25 cellular contexts compared by ENCODE assay signal in the genomic region with DNA sequence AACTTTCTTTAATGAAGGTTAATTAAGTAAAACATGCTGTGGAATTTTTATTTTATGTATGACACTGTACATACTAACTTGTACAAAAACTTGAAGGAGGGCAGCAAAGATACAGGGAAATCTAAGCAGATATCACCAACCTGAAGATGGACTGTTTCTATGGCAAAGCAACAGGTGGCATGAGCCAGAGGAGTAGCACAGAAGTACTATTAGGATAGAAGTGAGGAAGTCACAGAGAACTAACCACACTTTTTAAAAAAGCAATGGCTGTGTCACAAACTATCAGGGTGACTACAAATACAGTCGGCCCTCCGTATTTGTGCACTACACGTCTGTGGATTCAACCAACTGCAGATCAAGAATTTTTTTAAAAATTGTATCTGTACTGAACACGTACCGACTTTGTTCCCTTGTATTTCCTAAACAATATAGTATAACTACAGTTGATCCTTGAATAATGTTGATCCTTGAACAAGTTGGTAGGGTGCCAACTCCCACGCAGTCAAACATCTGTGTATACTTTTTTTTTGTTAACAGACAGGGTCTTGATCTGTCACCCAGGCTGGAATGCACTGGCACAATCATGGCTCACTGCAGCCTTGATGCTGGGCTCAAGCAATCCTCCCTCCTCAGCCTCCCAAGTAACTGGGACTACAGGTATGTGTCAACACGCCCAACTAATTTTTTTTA.
DNase-seq lines count a peak whose midpoint lies in the region; ATAC-seq, FAIRE-seq and TF ChIP-seq lines count a peak whose summit lies in the region.
"Had no signal": no experiment of that assay in that cellular context is flagged by ENCODE, and none has a peak within 500 bp of the region (broad histone marks: within the 10 kb centered on the region; RNA-seq: fewer than 3 reads in every experiment).

No MANE protein-coding gene starts in this region.

- H3K9me3 ChIP-seq in BLaER1 (0 out of 2 replicates have a peak, but pooled peaks cover 3% of the 10 kb centered on the region), neutrophil (no peaks in the 10 kb centered on the region), kidney (ENCODE audit: control insufficient read depth in 1 of 2, low read length in 2 of 2) (no peaks in the 10 kb centered on the region), ascending aorta (no peaks in the 10 kb centered on the region)
- H3K9me3 ChIP-seq: adrenal gland, breast epithelium, sigmoid colon, suprapubic skin, uterus had no signal

- no peak for FAIRE-seq in kidney (lab: Jason Lieb, UNC)
- FAIRE-seq: keratinocyte had no signal

- in situ Hi-C loops in KBM-7 (cut with MboI; ENCODE audit: low pct_unique_long_range_greater_than_20kb, low sequenced_read_pairs): no loop called here
- in situ Hi-C loops in GM13977 (cut with MboI; ENCODE audit: low pct_unique_long_range_greater_than_20kb, low sequenced_read_pairs, unreplicated experiment): no loop called here

- intact Hi-C loops in kidney (cut with DNase I) (no loop called here), ascending aorta (cut with DNase I) (no loop called here)

- peak; percentile 27 for DNase-seq in KBM-7
- DNase-seq in choroid plexus epithelial cell (ENCODE audit: low read depth): peak; percentile 35
- no peak for DNase-seq in kidney
- no peak for DNase-seq in ascending aorta (ENCODE audit: low spot score in 2 of 2)
- DNase-seq in GM13977 (ENCODE audit: low spot score): no peak
- DNase-seq: activated CD4-positive, alpha-beta T cell treated with anti-CD3 and anti-CD28 coated beads for 1 hour; activated CD8-positive, alpha-beta memory T cell treated with anti-CD3 and anti-CD28 coated beads for 24 hours; activated naive CD4-positive, alpha-beta T cell; activated T-cell treated with anti-CD3 and anti-CD28 coated beads, Interleukin-2, amount 50 U/mL, for 24 hours; adrenal gland; CD4-positive, CD25-positive, alpha-beta regulatory T cell; foreskin melanocyte; hypothalamus; mammary epithelial cell; NCI-H2227 treated with DMSO at 0.1 percent for 48 hours; sigmoid colon; T-cell; uterus had no signal

- H3K4me3 ChIP-seq in BLaER1: no peak overlapping the region
- no peak overlapping the region for H3K4me3 ChIP-seq in choroid plexus epithelial cell (ENCODE audit: low read depth, low read length)
- no peak overlapping the region for H3K4me3 ChIP-seq in neutrophil (ENCODE audit: low read depth in 1 of 2, low read length in 1 of 2)
- H3K4me3 ChIP-seq in kidney (ENCODE audit: low read length in 2 of 2): no peak overlapping the region
- H3K4me3 ChIP-seq in ascending aorta: no peak overlapping the region
- H3K4me3 ChIP-seq: adrenal gland, breast epithelium, sigmoid colon, suprapubic skin, uterus had no signal

- H3K36me3 ChIP-seq in BLaER1: peaks cover 58% of the 10 kb centered on the region
- no peaks in the 10 kb centered on the region for H3K36me3 ChIP-seq in neutrophil
- H3K36me3 ChIP-seq in kidney (ENCODE audit: control insufficient read depth in 1 of 2, insufficient read depth in 2 of 2, low read length in 2 of 2): no peaks in the 10 kb centered on the region
- no peaks in the 10 kb centered on the region for H3K36me3 ChIP-seq in ascending aorta
- H3K36me3 ChIP-seq: adrenal gland, breast epithelium, sigmoid colon, suprapubic skin, uterus had no signal

- H4K20me1 ChIP-seq in BLaER1: peaks cover 32% of the 10 kb centered on the region

- TF ChIP-seq CTCF in choroid plexus epithelial cell (conservative IDR thresholded peaks at IDR 0.05; ENCODE audit: low read depth, low read length) (no peak), neutrophil (IDR thresholded peaks at IDR 0.05) (no peak), kidney (IDR thresholded peaks at IDR 0.05; ENCODE audit: borderline replicate concordance, extremely low read depth, insufficient read depth) (no peak), ascending aorta (IDR thresholded peaks at IDR 0.05) (no peak), GM13977 (IDR thresholded peaks at IDR 0.05; ENCODE audit: extremely low read depth, insufficient read depth, missing control alignments) (no peak)

- H3K4me1 ChIP-seq in BLaER1 (peaks cover 39% of the 10 kb centered on the region), neutrophil (ENCODE audit: control insufficient read depth in 1 of 2, insufficient read depth in 1 of 2, low read depth in 1 of 2, low read length in 1 of 2) (peaks cover 34 to 39% of the 10 kb centered on the region in 2 experiments), kidney (ENCODE audit: control insufficient read depth in 1 of 2, insufficient read depth in 1 of 2, low read depth in 1 of 2, low read length in 2 of 2) (peaks cover 0 to 4% of the 10 kb centered on the region in 2 donors), ascending aorta (peaks cover 0 to 21% of the 10 kb centered on the region in 2 donors)
- H3K4me1 ChIP-seq: breast epithelium, suprapubic skin, uterus had no signal

- H3K9ac ChIP-seq in BLaER1 (no peak overlapping the region), kidney (ENCODE audit: low read length in 2 of 2) (no peak overlapping the region)
- H3K9ac ChIP-seq: KMS-11 had no signal

- H3K4me2 ChIP-seq in BLaER1: peak overlapping the region; percentile 65; the same call in 1 of the 2 replicates
- H3K4me2 ChIP-seq: KMS-11 had no signal

- H3K27me3 ChIP-seq in BLaER1: no peaks in the 10 kb centered on the region
- no peaks in the 10 kb centered on the region for H3K27me3 ChIP-seq in neutrophil
- H3K27me3 ChIP-seq in ascending aorta: no peaks in the 10 kb centered on the region
- H3K27me3 ChIP-seq: adrenal gland, breast epithelium, sigmoid colon, suprapubic skin, uterus had no signal

- no peak for ATAC-seq in GM19023 (IDR thresholded peaks at IDR 0.05; ENCODE audit: unreplicated experiment)
- ATAC-seq: T-cell had no signal

- H3K27ac ChIP-seq in BLaER1: no peak overlapping the region
- peak overlapping the region; percentile 87 for H3K27ac ChIP-seq in neutrophil
- no peak overlapping the region for H3K27ac ChIP-seq in kidney (ENCODE audit: low read depth in 2 of 2, low read length in 2 of 2)
- H3K27ac ChIP-seq in ascending aorta: no peak overlapping the region
- H3K27ac ChIP-seq: adrenal gland, breast epithelium, KMS-11, sigmoid colon, suprapubic skin, uterus had no signal

Comparison
In these comparisons a context has a peak if more than half of its experiments do, and no peak if none do; other contexts are left out.
1. DNase-seq: peak in KBM-7 (single experiment) and choroid plexus epithelial cell (single experiment); none in kidney (single experiment), ascending aorta (0 of 2) and GM13977 (single experiment).